Comparison of ENCODE assay signal across 8 cellular contexts in genomic region chr1:39955547-39956539, GRCh38. TPM values are rescaled to one million over a fixed set of nuclear protein-coding genes. Genes with fewer than 3 reads are reported as not detected.
DNase-seq lines count a peak whose midpoint lies in the region; ATAC-seq lines count a peak whose summit lies in the region.

No MANE protein-coding gene starts in this region.

- peak overlapping the region; percentile 95 for H3K4me3 Mint-ChIP-seq in activated naive CD8-positive, alpha-beta T cell

- H3K27me3 Mint-ChIP-seq in activated naive CD8-positive, alpha-beta T cell: no peaks in the 10 kb centered on the region

- H3K9me3 ChIP-seq in KOPT-K1 (ENCODE audit: insufficient read depth, low read length, poor library complexity, severe bottlenecking): no peaks in the 10 kb centered on the region
- no peaks in the 10 kb centered on the region for H3K9me3 ChIP-seq in right cardiac atrium (ENCODE audit: control insufficient read depth, low read length)
- H3K9me3 ChIP-seq in skeletal muscle tissue (ENCODE audit: control insufficient read depth in 3 of 3, low read length in 3 of 3): no peaks in the 10 kb centered on the region

- no peaks in the 10 kb centered on the region for H3K27me3 ChIP-seq in right cardiac atrium (ENCODE audit: control insufficient read depth, insufficient read depth)
- peaks cover 6 to 15% (median 7%) of the 10 kb centered on the region in 3 donors for H3K27me3 ChIP-seq in skeletal muscle tissue (ENCODE audit: control insufficient read depth in 3 of 3, insufficient read depth in 3 of 3, low read length in 3 of 3)

- H3K4me1 ChIP-seq in right cardiac atrium (ENCODE audit: control insufficient read depth, insufficient read depth, low read length) (no peaks in the 10 kb centered on the region), skeletal muscle tissue (ENCODE audit: control insufficient read depth in 3 of 3, insufficient read depth in 3 of 3, low read length in 3 of 3) (peaks cover 20 to 28% (median 25%) of the 10 kb centered on the region in 3 donors)

- peak overlapping the region; percentile 57 to 68 (median 63) for H3K9ac ChIP-seq in skeletal muscle tissue (ENCODE audit: low read depth in 1 of 3, low read length in 3 of 3)

- peaks cover 32% of the 10 kb centered on the region for H3K4me1 Mint-ChIP-seq in activated naive CD8-positive, alpha-beta T cell (ENCODE audit: low read depth)

- H3K27ac Mint-ChIP-seq in activated naive CD8-positive, alpha-beta T cell: peak overlapping the region; percentile 93

- H3K4me3 ChIP-seq in right cardiac atrium (ENCODE audit: low read length) (peak overlapping the region; percentile 55), skeletal muscle tissue (ENCODE audit: low read length in 3 of 3) (peak overlapping the region; percentile 63 to 66 (median 63))

- ATAC-seq in GM21619 (IDR thresholded peaks at IDR 0.05; ENCODE audit: unreplicated experiment) (peak; percentile 40), right cardiac atrium (peak in 1 of 2 donors; percentile 26), GM18861 (IDR thresholded peaks at IDR 0.05; ENCODE audit: unreplicated experiment) (no peak)

- H3K9me3 Mint-ChIP-seq in activated naive CD8-positive, alpha-beta T cell (ENCODE audit: low read depth): no peaks in the 10 kb centered on the region

- H3K27ac ChIP-seq in KOPT-K1 (ENCODE audit: low read depth, low read length, poor library complexity, severe bottlenecking) (peak overlapping the region; percentile 28), right cardiac atrium (ENCODE audit: low read length) (no peak overlapping the region), skeletal muscle tissue (ENCODE audit: low read depth, low read length) (no peak overlapping the region)

- WGBS in right cardiac atrium: 14% methylated on average over 36 of the region's 36 CpGs

- DNase-seq in DMS153 (lab: John Stamatoyannopoulos, UW) (peak; percentile 73), SHP77 treated with DMSO at 0.1 percent for 48 hours (lab: John Stamatoyannopoulos, UW) (peak; percentile 75), right cardiac atrium (peak in 1 of 3 donors; percentile 57)

- peaks cover 9% of the 10 kb centered on the region; the same call in 1 of the 2 replicates for H3K36me3 ChIP-seq in KOPT-K1 (ENCODE audit: insufficient read depth, low read length)
- no peaks in the 10 kb centered on the region for H3K36me3 ChIP-seq in skeletal muscle tissue (ENCODE audit: control insufficient read depth in 3 of 3, insufficient read depth in 3 of 3, low read length in 3 of 3)

- intact Hi-C loops in right cardiac atrium (cut with DNase I): no loop called here

- H3K36me3 Mint-ChIP-seq in activated naive CD8-positive, alpha-beta T cell: peaks cover 2% of the 10 kb centered on the region

RNA-seq across cellular contexts. Expression of gene MFSD2A, which starts 0.9 kb away (rescaled TPM):
- 1 to 10 TPM in 1 of 4 donors, under 1 TPM in 3; 0.31 to 1.1 (median 0.81) TPM for total RNA-seq in right cardiac atrium
- 0.43 TPM for polyA plus RNA-seq in right cardiac atrium
- 1.0 TPM for total RNA-seq in skeletal muscle tissue

RNA-seq across cellular contexts. Expression of gene MYCL, which starts 54.1 kb away (rescaled TPM):
- total RNA-seq in right cardiac atrium: under 1 TPM; 0.33 to 0.97 (median 0.57) TPM
- polyA plus RNA-seq in right cardiac atrium: 0.23 TPM
- 1.0 TPM for total RNA-seq in skeletal muscle tissue
